Comparison of ENCODE assay signal across 21 cellular contexts in genomic region chr15:57797145-57797544, GRCh38.
"Had no signal": no experiment of that assay in that cellular context is flagged by ENCODE, and none has a peak within 500 bp of the region (broad histone marks: within the 10 kb centered on the region; RNA-seq: fewer than 3 reads in every experiment).

No MANE protein-coding gene starts in this region.

- H3K4me3 Mint-ChIP-seq: activated naive CD8-positive, alpha-beta T cell treated with anti-CD3 and anti-CD28 coated beads for 36 hours; endodermal cell; naive thymus-derived CD4-positive, alpha-beta T cell; stimulated activated effector memory CD8-positive, alpha-beta T cell treated with anti-CD3 and anti-CD28 coated beads, Interleukin-12 subunit alpha, Interleukin-12 subunit beta, amount 100 ng/mL, for 72 hours had no signal

- H3K27me3 ChIP-seq: foreskin keratinocyte, left lung, right lobe of liver had no signal

- H3K4me1 ChIP-seq: foreskin keratinocyte, psoas muscle, right lobe of liver had no signal

- H3K36me3 Mint-ChIP-seq: activated naive CD8-positive, alpha-beta T cell treated with anti-CD3 and anti-CD28 coated beads for 36 hours; naive thymus-derived CD4-positive, alpha-beta T cell; stimulated activated effector memory CD8-positive, alpha-beta T cell treated with anti-CD3 and anti-CD28 coated beads, Interleukin-12 subunit alpha, Interleukin-12 subunit beta, amount 100 ng/mL, for 72 hours had no signal

- H3K27ac Mint-ChIP-seq: activated naive CD8-positive, alpha-beta T cell treated with anti-CD3 and anti-CD28 coated beads for 36 hours; endodermal cell; naive thymus-derived CD4-positive, alpha-beta T cell; stimulated activated effector memory CD8-positive, alpha-beta T cell treated with anti-CD3 and anti-CD28 coated beads, Interleukin-12 subunit alpha, Interleukin-12 subunit beta, amount 100 ng/mL, for 72 hours had no signal

- H3K4me1 Mint-ChIP-seq: activated naive CD8-positive, alpha-beta T cell treated with anti-CD3 and anti-CD28 coated beads for 36 hours; endodermal cell; naive thymus-derived CD4-positive, alpha-beta T cell; stimulated activated effector memory CD8-positive, alpha-beta T cell treated with anti-CD3 and anti-CD28 coated beads, Interleukin-12 subunit alpha, Interleukin-12 subunit beta, amount 100 ng/mL, for 72 hours had no signal

- H3K36me3 ChIP-seq: left lung, right lobe of liver had no signal

- DNase-seq: activated CD4-positive, alpha-beta T cell treated with anti-CD3 and anti-CD28 coated beads, Interleukin-2, amount 50 U/mL, for 48 hours; activated naive CD4-positive, alpha-beta T cell; activated naive CD8-positive, alpha-beta T cell treated with anti-CD3 and anti-CD28 coated beads for 36 hours; activated T-cell treated with anti-CD3 and anti-CD28 coated beads for 4 hours; amniotic stem cell; caudate nucleus; dorsolateral prefrontal cortex; endodermal cell; foreskin keratinocyte; glutamatergic neuron; left lung; mesenchymal stem cell; mucosa of descending colon; naive thymus-derived CD4-positive, alpha-beta T cell; psoas muscle; right lobe of liver; stimulated activated CD4-positive, alpha-beta T cell treated with anti-CD3 and anti-CD28 coated beads, Interleukin-4, amount 100 ng/mL, for 24 hours; SW 1271; T-helper 2 cell had no signal

- H3K9me3 ChIP-seq: left lung, mucosa of descending colon, psoas muscle, right lobe of liver had no signal

- ATAC-seq: foreskin keratinocyte; left lung; mucosa of descending colon; naive thymus-derived CD4-positive, alpha-beta T cell; stimulated activated effector memory CD8-positive, alpha-beta T cell treated with anti-CD3 and anti-CD28 coated beads, Interleukin-12 subunit alpha, Interleukin-12 subunit beta, amount 100 ng/mL, for 72 hours had no signal

- H3K27ac ChIP-seq: dorsolateral prefrontal cortex, epithelial cell of prostate, foreskin keratinocyte, left lung, psoas muscle, right lobe of liver had no signal

- H3K9me3 Mint-ChIP-seq: activated naive CD8-positive, alpha-beta T cell treated with anti-CD3 and anti-CD28 coated beads for 36 hours; endodermal cell; stimulated activated effector memory CD8-positive, alpha-beta T cell treated with anti-CD3 and anti-CD28 coated beads, Interleukin-12 subunit alpha, Interleukin-12 subunit beta, amount 100 ng/mL, for 72 hours had no signal

- H3K4me3 ChIP-seq: dorsolateral prefrontal cortex, left lung, mucosa of descending colon, psoas muscle, right lobe of liver had no signal
